15 cellular contexts compared by ENCODE assay signal in the genomic region with DNA sequence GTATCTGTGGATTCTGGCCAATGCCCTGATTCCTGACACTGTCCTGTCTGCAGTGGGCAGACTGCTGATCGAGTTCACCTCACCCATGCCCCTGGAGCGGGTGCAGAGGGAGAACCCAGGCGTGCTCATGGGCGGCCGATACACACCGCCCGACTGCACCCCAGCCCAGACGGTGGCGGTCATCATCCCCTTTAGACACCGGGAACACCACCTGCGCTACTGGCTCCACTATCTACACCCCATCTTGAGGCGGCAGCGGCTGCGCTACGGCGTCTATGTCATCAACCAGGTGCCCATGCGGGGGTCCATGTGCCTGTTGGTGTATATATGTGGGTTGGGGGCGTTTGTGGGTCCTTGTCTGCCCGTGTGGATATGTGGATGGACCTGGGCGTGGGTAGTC.
"Had no signal": no experiment of that assay in that cellular context is flagged by ENCODE, and none has a peak within 500 bp of the region (broad histone marks: within the 10 kb centered on the region; RNA-seq: fewer than 3 reads in every experiment).

No MANE protein-coding gene starts in this region.

- H3K9me3 ChIP-seq: gastroesophageal sphincter, left ventricle myocardium inferior, ovary, thyroid gland, vagina had no signal

- H3K4me3 ChIP-seq: gastroesophageal sphincter, left ventricle myocardium inferior, ovary, thyroid gland, vagina had no signal

- H3K36me3 ChIP-seq: ovary had no signal

- H3K4me3 Mint-ChIP-seq: activated CD4-positive, alpha-beta T cell treated with anti-CD3 and anti-CD28 coated beads, Interleukin-2, amount 10 ng/mL, durations not matched to agents 7 days and 5 days; activated naive CD8-positive, alpha-beta T cell treated with anti-CD3 and anti-CD28 coated beads, Interleukin-2, amount 50 U/mL, for 24 hours; memory B cell; natural killer cell; stimulated activated memory B cell treated with anti-CD40 and anti-IgM and Interleukin-4, amounts not matched to agents 10 μg/mL and 1 μg/mL and 100 μg/mL, for 72 hours had no signal

- ATAC-seq: activated naive CD8-positive, alpha-beta T cell treated with anti-CD3 and anti-CD28 coated beads, Interleukin-2, amount 50 U/mL, for 24 hours; activated T-helper 17 cell treated with anti-CD3 and anti-CD28 coated beads, Interleukin-2, amount 50 U/mL, for 72 hours; gastroesophageal sphincter; natural killer cell; stimulated activated memory B cell treated with anti-CD40 and anti-IgM and Interleukin-4, amounts not matched to agents 10 μg/mL and 1 μg/mL and 100 μg/mL, for 72 hours had no signal

- DNase-seq: activated CD4-positive, alpha-beta T cell treated with anti-CD3 and anti-CD28 coated beads, Interleukin-2, amount 10 ng/mL, durations not matched to agents 7 days and 5 days; activated CD4-positive, CD25-positive, alpha-beta regulatory T cell; activated CD8-positive, alpha-beta memory T cell treated with anti-CD3 and anti-CD28 coated beads for 24 hours; activated naive CD4-positive, alpha-beta T cell treated with Interleukin-2 at 50 U/mL for 16 hours; activated naive CD8-positive, alpha-beta T cell treated with anti-CD3 and anti-CD28 coated beads, Interleukin-2, amount 50 U/mL, for 24 hours; islet precursor cell; left ventricle myocardium inferior; natural killer cell; ovary; thyroid gland had no signal

- H3K27ac Mint-ChIP-seq: activated CD4-positive, alpha-beta T cell treated with anti-CD3 and anti-CD28 coated beads, Interleukin-2, amount 10 ng/mL, durations not matched to agents 7 days and 5 days; activated naive CD8-positive, alpha-beta T cell treated with anti-CD3 and anti-CD28 coated beads, Interleukin-2, amount 50 U/mL, for 24 hours; memory B cell; natural killer cell; stimulated activated memory B cell treated with anti-CD40 and anti-IgM and Interleukin-4, amounts not matched to agents 10 μg/mL and 1 μg/mL and 100 μg/mL, for 72 hours had no signal

- H3K27me3 ChIP-seq: gastroesophageal sphincter, ovary, thyroid gland, vagina had no signal

- H3K27ac ChIP-seq: gastroesophageal sphincter, left ventricle myocardium inferior, ovary, thyroid gland had no signal

- H3K9me3 Mint-ChIP-seq: activated CD4-positive, alpha-beta T cell treated with anti-CD3 and anti-CD28 coated beads, Interleukin-2, amount 10 ng/mL, durations not matched to agents 7 days and 5 days; activated naive CD8-positive, alpha-beta T cell treated with anti-CD3 and anti-CD28 coated beads, Interleukin-2, amount 50 U/mL, for 24 hours; activated T-helper 17 cell treated with anti-CD3 and anti-CD28 coated beads, Interleukin-2, amount 50 U/mL, for 72 hours; memory B cell; natural killer cell; stimulated activated memory B cell treated with anti-CD40 and anti-IgM and Interleukin-4, amounts not matched to agents 10 μg/mL and 1 μg/mL and 100 μg/mL, for 72 hours had no signal

- H3K27me3 Mint-ChIP-seq: activated CD4-positive, alpha-beta T cell treated with anti-CD3 and anti-CD28 coated beads, Interleukin-2, amount 10 ng/mL, durations not matched to agents 7 days and 5 days; activated T-helper 17 cell treated with anti-CD3 and anti-CD28 coated beads, Interleukin-2, amount 50 U/mL, for 72 hours; memory B cell; stimulated activated memory B cell treated with anti-CD40 and anti-IgM and Interleukin-4, amounts not matched to agents 10 μg/mL and 1 μg/mL and 100 μg/mL, for 72 hours had no signal
